ENCODE assay signal across 7 cellular contexts in the genomic region with DNA sequence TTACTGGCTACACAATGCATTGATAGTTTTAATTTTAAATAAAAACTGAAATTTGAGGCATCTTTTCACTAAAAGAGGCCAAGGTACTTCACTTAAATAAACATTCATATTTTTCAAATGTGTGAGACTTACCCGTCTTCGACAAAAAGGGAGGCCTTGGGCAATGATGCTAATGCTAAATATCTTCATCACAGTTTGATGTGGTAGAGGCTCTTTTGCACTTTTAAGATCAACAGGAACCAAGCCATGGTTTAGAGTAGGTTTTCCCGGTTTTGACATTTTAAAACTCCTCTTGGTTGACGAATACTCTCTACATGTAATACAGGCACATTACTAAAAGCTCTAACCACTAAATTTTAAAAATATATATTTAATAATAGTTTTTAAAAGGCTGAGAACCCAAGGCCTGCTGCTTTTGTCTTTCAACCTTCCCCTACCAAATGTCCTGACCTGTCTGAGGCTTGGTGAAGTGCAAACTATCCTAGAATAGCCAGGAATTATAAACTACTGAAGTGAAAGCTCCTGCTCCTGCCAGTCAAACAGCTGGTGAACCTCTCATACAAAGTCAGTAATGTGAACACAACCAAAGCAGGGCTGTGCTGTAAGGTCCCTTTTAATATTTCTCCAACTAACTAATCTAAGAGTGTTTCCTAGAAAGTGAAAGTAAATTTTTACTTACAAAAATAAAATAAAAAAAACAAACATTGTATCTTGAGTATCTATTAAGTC.
DNase-seq lines count a peak whose midpoint lies in the region; ATAC-seq and TF ChIP-seq lines count a peak whose summit lies in the region.

No MANE protein-coding gene starts in this region.

- H3K27me3 ChIP-seq in effector memory CD4-positive, alpha-beta T cell (replicated peaks; ENCODE audit: control insufficient read depth, insufficient read depth, low read length, poor library complexity, severe bottlenecking): no peaks in the 10 kb centered on the region
- no peaks in the 10 kb centered on the region for H3K27me3 ChIP-seq in dorsolateral prefrontal cortex

- TF ChIP-seq CTCF in dorsolateral prefrontal cortex (IDR thresholded peaks at IDR 0.05 in 54 of 56, conservative IDR thresholded peaks at IDR 0.05 in 2 of 56; ENCODE audit: low read depth in 1 of 56, partially characterized antibody in 56 of 56): no peak

- H3K4me3 ChIP-seq in effector memory CD4-positive, alpha-beta T cell (ENCODE audit: insufficient read depth, low read depth, low read length, poor library complexity, severe bottlenecking): peak overlapping the region; percentile 26
- H3K4me3 ChIP-seq in dorsolateral prefrontal cortex: peak overlapping the region in 18 of 59 donors; percentile 1 to 41 (median 11)

- DNase-seq in effector memory CD4-positive, alpha-beta T cell: no peak
- DNase-seq in renal cortical epithelial cell (ENCODE audit: low read depth) (peak; percentile 25), dorsolateral prefrontal cortex (no peak), HuH-7.5 (ENCODE audit: low spot score) (no peak)

- intact Hi-C loops in dorsolateral prefrontal cortex (cut with DNase I): no loop called here

- ATAC-seq in GM18868 (IDR thresholded peaks at IDR 0.05; ENCODE audit: unreplicated experiment) (peak; percentile 71), HG03378 (IDR thresholded peaks at IDR 0.05; ENCODE audit: unreplicated experiment) (peak; percentile 53), GM19467 (IDR thresholded peaks at IDR 0.05; ENCODE audit: unreplicated experiment) (no peak)

- H3K9me3 ChIP-seq in effector memory CD4-positive, alpha-beta T cell (ENCODE audit: control insufficient read depth, low read length): no peaks in the 10 kb centered on the region

- H3K27ac ChIP-seq in effector memory CD4-positive, alpha-beta T cell (ENCODE audit: insufficient read depth, low read length, poor library complexity, severe bottlenecking): no peak overlapping the region
- H3K27ac ChIP-seq in dorsolateral prefrontal cortex: peak overlapping the region in 2 of 59 donors; percentile 6 to 29

- H3K4me1 ChIP-seq in effector memory CD4-positive, alpha-beta T cell (ENCODE audit: control insufficient read depth, insufficient read depth, low read length, poor library complexity, severe bottlenecking): peaks cover 4% of the 10 kb centered on the region

- no peaks in the 10 kb centered on the region for H3K36me3 ChIP-seq in effector memory CD4-positive, alpha-beta T cell (ENCODE audit: control insufficient read depth, insufficient read depth, low read length)
